ENCODE assay signal across 1 cellular context in genomic region chr17:9080296-9080914, GRCh38.
TF ChIP-seq lines count a peak whose summit lies in the region.

No MANE protein-coding gene starts in this region.

TF ChIP-seq in IMR-90, 13 proteins besides CTCF, POLR2A, EP300 and RAD21:
- TF ChIP-seq SMC3 (IDR thresholded peaks at IDR 0.05; ENCODE audit: low read depth, low read length) (no peak), CEBPB (IDR thresholded peaks at IDR 0.05; ENCODE audit: low read depth, low read length) (peak; percentile 44; the same call in 1 of the 2 replicates)
